Comparison of ENCODE assay signal across 1 cellular context in the genomic region with DNA sequence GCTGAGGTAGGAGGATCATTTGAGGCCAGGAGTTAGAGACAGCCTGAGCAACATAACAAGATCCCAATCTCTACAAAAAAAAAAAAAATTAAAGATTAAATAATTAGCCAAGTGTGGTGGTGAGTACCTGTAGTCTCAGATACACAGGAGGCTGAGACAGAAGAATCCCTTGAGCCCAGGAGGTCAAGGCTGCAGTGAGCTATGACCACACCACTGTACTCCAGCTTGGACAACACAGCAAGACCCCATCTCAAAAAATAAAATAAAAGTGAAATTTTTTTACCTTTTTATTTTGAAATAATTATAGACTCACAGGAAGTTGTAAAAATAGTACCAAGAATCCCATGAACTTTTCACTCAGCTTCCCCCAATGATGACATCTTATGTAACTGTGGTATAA.
TF ChIP-seq lines count a peak whose summit lies in the region.

No MANE protein-coding gene starts in this region.

TF ChIP-seq in K562, 482 proteins besides CTCF, POLR2A, EP300 and RAD21:
- TF ChIP-seq ZNF121 (CRISPR knock-in tag; conservative IDR thresholded peaks at IDR 0.05) (peak; percentile 71), ZNF175 (CRISPR knock-in tag; IDR thresholded peaks at IDR 0.05; ENCODE audit: low read depth) (peak; percentile 55; the same call in 1 of the 2 replicates), PPARD (CRISPR knock-in tag; IDR thresholded peaks at IDR 0.05) (no peak), CEBPG (CRISPR knock-in tag; IDR thresholded peaks at IDR 0.05) (no peak), CEBPG (tag; conservative IDR thresholded peaks at IDR 0.05 in 1 of 2, IDR thresholded peaks at IDR 0.05 in 1 of 2) (peak in 1 of 2 experiments; percentile 65; a peak in 2 of 4 replicates), RBM25 (IDR thresholded peaks at IDR 0.05; ENCODE audit: low read depth, low read length, severe bottlenecking) (peak; percentile 64)
- TF ChIP-seq, protein P1, sequence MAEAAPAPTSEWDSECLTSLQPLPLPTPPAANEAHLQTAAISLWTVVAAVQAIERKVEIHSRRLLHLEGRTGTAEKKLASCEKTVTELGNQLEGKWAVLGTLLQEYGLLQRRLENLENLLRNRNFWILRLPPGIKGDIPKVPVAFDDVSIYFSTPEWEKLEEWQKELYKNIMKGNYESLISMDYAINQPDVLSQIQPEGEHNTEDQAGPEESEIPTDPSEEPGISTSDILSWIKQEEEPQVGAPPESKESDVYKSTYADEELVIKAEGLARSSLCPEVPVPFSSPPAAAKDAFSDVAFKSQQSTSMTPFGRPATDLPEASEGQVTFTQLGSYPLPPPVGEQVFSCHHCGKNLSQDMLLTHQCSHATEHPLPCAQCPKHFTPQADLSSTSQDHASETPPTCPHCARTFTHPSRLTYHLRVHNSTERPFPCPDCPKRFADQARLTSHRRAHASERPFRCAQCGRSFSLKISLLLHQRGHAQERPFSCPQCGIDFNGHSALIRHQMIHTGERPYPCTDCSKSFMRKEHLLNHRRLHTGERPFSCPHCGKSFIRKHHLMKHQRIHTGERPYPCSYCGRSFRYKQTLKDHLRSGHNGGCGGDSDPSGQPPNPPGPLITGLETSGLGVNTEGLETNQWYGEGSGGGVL (CRISPR knock-in tag; IDR thresholded peaks at IDR 0.05), result no peak
